1 cellular context compared by ENCODE assay signal in the genomic region with DNA sequence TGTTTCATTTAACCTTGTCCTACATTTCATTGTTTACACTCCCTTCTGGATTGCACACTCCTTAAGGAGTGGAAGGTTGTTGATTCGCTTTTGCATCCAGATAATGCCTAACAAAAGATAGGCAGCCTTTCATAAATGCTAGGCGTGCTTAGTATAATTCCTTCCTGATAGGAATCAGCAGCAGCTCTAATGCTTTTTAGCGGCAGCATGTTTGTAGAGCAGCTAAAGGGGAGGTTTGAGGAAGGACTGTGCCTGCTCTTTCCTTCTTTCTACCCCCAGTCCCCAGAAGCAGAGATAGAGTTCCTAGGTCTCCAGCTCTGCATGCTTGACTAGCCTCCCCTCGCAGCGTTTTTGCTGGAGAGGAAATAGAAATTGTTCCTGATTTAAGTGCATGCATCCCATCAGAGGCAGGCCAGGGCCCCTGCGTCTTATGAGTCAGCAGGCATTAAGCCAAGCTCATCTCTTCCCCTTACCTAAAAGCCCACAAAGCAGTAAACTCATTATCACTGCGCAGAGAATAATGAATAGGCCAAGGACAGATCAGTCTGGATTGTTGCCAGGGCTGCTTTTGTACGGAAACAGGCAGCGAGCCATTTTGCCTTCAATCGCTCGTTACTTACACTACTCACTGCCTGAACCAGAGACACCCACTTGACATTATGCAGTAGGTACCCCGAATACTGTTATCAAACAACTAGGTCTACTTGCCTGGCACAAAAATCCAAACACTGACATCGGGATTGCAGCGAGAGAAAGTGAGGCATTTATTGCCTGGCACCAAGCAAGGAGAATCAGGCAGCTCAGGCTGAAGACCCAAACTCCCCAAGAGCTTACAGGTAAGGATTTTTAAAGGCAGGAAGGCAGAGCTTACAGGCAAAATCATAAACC.
TF ChIP-seq lines count a peak whose summit lies in the region.

No MANE protein-coding gene starts in this region.

TF ChIP-seq in GM23338, 12 proteins besides CTCF, POLR2A, EP300 and RAD21 (continued from another document):
- TF ChIP-seq, protein P1, sequence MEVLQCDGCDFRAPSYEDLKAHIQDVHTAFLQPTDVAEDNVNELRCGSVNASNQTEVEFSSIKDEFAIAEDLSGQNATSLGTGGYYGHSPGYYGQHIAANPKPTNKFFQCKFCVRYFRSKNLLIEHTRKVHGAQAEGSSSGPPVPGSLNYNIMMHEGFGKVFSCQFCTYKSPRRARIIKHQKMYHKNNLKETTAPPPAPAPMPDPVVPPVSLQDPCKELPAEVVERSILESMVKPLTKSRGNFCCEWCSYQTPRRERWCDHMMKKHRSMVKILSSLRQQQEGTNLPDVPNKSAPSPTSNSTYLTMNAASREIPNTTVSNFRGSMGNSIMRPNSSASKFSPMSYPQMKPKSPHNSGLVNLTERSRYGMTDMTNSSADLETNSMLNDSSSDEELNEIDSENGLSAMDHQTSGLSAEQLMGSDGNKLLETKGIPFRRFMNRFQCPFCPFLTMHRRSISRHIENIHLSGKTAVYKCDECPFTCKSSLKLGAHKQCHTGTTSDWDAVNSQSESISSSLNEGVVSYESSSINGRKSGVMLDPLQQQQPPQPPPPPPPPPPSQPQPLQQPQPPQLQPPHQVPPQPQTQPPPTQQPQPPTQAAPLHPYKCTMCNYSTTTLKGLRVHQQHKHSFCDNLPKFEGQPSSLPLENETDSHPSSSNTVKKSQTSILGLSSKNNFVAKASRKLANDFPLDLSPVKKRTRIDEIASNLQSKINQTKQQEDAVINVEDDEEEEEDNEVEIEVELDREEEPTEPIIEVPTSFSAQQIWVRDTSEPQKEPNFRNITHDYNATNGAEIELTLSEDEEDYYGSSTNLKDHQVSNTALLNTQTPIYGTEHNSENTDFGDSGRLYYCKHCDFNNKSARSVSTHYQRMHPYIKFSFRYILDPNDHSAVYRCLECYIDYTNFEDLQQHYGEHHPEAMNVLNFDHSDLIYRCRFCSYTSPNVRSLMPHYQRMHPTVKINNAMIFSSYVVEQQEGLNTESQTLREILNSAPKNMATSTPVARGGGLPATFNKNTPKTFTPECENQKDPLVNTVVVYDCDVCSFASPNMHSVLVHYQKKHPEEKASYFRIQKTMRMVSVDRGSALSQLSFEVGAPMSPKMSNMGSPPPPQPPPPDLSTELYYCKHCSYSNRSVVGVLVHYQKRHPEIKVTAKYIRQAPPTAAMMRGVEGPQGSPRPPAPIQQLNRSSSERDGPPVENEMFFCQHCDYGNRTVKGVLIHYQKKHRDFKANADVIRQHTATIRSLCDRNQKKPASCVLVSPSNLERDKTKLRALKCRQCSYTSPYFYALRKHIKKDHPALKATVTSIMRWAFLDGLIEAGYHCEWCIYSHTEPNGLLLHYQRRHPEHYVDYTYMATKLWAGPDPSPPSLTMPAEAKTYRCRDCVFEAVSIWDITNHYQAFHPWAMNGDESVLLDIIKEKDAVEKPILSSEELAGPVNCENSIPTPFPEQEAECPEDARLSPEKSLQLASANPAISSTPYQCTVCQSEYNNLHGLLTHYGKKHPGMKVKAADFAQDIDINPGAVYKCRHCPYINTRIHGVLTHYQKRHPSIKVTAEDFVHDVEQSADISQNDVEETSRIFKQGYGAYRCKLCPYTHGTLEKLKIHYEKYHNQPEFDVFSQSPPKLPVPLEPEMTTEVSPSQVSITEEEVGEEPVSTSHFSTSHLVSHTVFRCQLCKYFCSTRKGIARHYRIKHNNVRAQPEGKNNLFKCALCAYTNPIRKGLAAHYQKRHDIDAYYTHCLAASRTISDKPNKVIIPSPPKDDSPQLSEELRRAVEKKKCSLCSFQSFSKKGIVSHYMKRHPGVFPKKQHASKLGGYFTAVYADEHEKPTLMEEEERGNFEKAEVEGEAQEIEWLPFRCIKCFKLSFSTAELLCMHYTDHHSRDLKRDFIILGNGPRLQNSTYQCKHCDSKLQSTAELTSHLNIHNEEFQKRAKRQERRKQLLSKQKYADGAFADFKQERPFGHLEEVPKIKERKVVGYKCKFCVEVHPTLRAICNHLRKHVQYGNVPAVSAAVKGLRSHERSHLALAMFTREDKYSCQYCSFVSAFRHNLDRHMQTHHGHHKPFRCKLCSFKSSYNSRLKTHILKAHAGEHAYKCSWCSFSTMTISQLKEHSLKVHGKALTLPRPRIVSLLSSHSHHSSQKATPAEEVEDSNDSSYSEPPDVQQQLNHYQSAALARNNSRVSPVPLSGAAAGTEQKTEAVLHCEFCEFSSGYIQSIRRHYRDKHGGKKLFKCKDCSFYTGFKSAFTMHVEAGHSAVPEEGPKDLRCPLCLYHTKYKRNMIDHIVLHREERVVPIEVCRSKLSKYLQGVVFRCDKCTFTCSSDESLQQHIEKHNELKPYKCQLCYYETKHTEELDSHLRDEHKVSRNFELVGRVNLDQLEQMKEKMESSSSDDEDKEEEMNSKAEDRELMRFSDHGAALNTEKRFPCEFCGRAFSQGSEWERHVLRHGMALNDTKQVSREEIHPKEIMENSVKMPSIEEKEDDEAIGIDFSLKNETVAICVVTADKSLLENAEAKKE (CRISPR knock-in tag; IDR thresholded peaks at IDR 0.05) = no peak
- TF ChIP-seq EZH2 (IDR thresholded peaks at IDR 0.05; ENCODE audit: low read depth, unreplicated experiment) = no peak
